8 cellular contexts compared by ENCODE assay signal in genomic region chr1:31787786-31788137, GRCh38. TPM values are rescaled to one million over a fixed set of nuclear protein-coding genes. Genes with fewer than 3 reads are reported as not detected.
DNase-seq lines count a peak whose midpoint lies in the region; ATAC-seq and TF ChIP-seq lines count a peak whose summit lies in the region.

No MANE protein-coding gene starts in this region.

- H3K27me3 ChIP-seq in H7 (ENCODE audit: control insufficient read depth, insufficient read depth, low read length): no peaks in the 10 kb centered on the region
- H3K27me3 ChIP-seq in WERI-Rb-1 (ENCODE audit: insufficient read depth, low read depth, severe bottlenecking): no peaks in the 10 kb centered on the region
- peaks cover 0 to 9% (median 0%) of the 10 kb centered on the region in 3 donors for H3K27me3 ChIP-seq in skeletal muscle tissue (ENCODE audit: control insufficient read depth in 3 of 3, insufficient read depth in 3 of 3, low read length in 3 of 3)

- ATAC-seq in GM21367 (IDR thresholded peaks at IDR 0.05; ENCODE audit: unreplicated experiment) (no peak), GM19452 (IDR thresholded peaks at IDR 0.05; ENCODE audit: unreplicated experiment) (no peak)

- H3K9me3 ChIP-seq in WERI-Rb-1 (ENCODE audit: severe bottlenecking): no peaks in the 10 kb centered on the region
- no peaks in the 10 kb centered on the region for H3K9me3 ChIP-seq in skeletal muscle tissue (ENCODE audit: control insufficient read depth in 3 of 3, low read length in 3 of 3)

- H3K4me3 ChIP-seq in H7 (ENCODE audit: insufficient read depth, low read depth, low read length): peak overlapping the region; percentile 91
- H3K4me3 ChIP-seq in WERI-Rb-1 (ENCODE audit: low read depth, low read length): peak overlapping the region; percentile 87
- H3K4me3 ChIP-seq in fibroblast of mammary gland (ENCODE audit: control insufficient read depth, low read depth, low read length): peak overlapping the region; percentile 81
- peak overlapping the region in 2 of 3 donors; percentile 88 to 89 for H3K4me3 ChIP-seq in skeletal muscle tissue (ENCODE audit: low read length in 3 of 3)

- peaks cover 10 to 17% (median 10%) of the 10 kb centered on the region in 3 donors for H3K4me1 ChIP-seq in skeletal muscle tissue (ENCODE audit: control insufficient read depth in 3 of 3, insufficient read depth in 3 of 3, low read length in 3 of 3)

- H3K27ac ChIP-seq in WERI-Rb-1: no peak overlapping the region
- H3K27ac ChIP-seq in skeletal muscle tissue (ENCODE audit: low read depth, low read length): peak overlapping the region; percentile 77

- TF ChIP-seq CTCF in WERI-Rb-1 (IDR thresholded peaks at IDR 0.05; ENCODE audit: low read depth, low read length): no peak
- TF ChIP-seq CTCF in fibroblast of mammary gland (conservative IDR thresholded peaks at IDR 0.05; ENCODE audit: control insufficient read depth, insufficient read depth, low read depth, low read length): no peak

- DNase-seq in H7 (no peak), WERI-Rb-1 (peak; percentile 2), fibroblast of mammary gland (ENCODE audit: low read depth) (no peak), globus pallidus (ENCODE audit: low spot score) (no peak), H4 (ENCODE audit: low spot score) (no peak)

- H3K9ac ChIP-seq in skeletal muscle tissue (ENCODE audit: low read depth in 1 of 3, low read length in 3 of 3): no peak overlapping the region

- H3K36me3 ChIP-seq in H7 (replicated peaks; ENCODE audit: control insufficient read depth, insufficient read depth, low read length) (no peaks in the 10 kb centered on the region), WERI-Rb-1 (no peaks in the 10 kb centered on the region), skeletal muscle tissue (ENCODE audit: control insufficient read depth in 3 of 3, insufficient read depth in 3 of 3, low read length in 3 of 3) (no peaks in the 10 kb centered on the region)

RNA-seq across cellular contexts. Expression of gene ADGRB2, which starts 23.6 kb away (rescaled TPM):
- total RNA-seq in H7 (2014; rRNA removed; shearing (Covaris generic)): 28.0 and 39.8 TPM in 2 replicates
- 6.3 TPM for total RNA-seq in skeletal muscle tissue
- total RNA-seq in H4 (2014; rRNA removed; shearing (Covaris generic)): 2.4 and 3.5 TPM in 2 replicates

RNA-seq across cellular contexts. Expression of gene SPOCD1, which starts 28.1 kb away (rescaled TPM):
- 1.8 and 3.5 TPM in 2 replicates for total RNA-seq in H7 (2014; rRNA removed; shearing (Covaris generic))
- total RNA-seq in skeletal muscle tissue: not detected
- 3.6 and 9.9 TPM in 2 replicates for total RNA-seq in H4 (2014; rRNA removed; shearing (Covaris generic))
